Comparison of ENCODE assay signal across 16 cellular contexts in the genomic region with DNA sequence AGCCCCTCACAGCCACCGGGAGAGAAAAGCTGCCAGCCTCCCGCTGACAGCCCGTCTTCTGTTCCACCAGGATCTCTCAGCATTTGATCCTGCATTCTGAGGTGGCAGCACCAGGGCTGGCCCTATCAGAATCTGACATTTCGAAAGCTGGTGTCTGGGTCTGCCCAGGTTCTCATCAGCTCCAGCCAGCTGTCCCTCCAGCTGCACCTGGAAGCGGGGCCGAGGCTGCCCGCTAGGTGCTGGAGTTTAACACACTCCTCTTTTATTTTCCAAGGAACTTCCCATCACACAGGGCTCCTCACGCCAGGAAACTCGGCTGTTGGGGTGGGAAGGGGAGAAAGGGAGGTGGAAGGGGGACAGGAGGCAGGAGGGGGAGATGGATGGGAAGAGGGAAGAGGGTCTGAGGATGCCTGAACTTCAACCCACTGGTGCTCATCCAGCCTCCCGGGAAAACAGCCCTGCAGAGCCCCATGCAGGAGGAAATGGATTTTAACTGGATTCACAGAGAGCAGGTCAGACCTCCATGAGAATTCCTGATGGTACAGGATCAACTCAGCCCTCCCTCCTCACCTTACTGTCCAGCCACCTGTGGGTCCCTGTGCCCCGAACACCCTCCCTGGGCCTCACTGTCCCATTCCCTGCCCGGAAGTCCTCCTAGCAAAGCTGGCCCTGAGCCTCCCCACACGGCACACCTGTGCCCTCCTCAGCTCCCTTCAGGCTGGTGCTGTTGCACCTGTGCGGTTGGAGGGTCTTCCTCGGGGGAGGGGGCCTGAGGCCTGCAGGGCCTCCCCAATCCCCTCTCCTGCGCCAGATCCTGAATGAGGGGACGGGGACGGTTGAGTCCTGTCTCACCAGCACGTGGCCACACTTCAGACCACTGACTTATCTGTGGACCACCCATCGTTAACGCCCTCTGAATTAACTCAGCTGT. TPM values are rescaled to one million over a fixed set of nuclear protein-coding genes. Genes with fewer than 3 reads are reported as not detected.
A peak's percentile ranks its signal among the peaks of the same experiment; 100 is the strongest.
DNase-seq lines count a peak whose midpoint lies in the region; ATAC-seq and TF ChIP-seq lines count a peak whose summit lies in the region.
"Had no signal": no experiment of that assay in that cellular context is flagged by ENCODE, and none has a peak within 500 bp of the region (broad histone marks: within the 10 kb centered on the region; RNA-seq: fewer than 3 reads in every experiment).

No MANE protein-coding gene starts in this region.

- peaks cover 9% of the 10 kb centered on the region for H3K9me3 ChIP-seq in CD8-positive, alpha-beta T cell (ENCODE audit: low read length)
- H3K9me3 ChIP-seq in naive thymus-derived CD4-positive, alpha-beta T cell (ENCODE audit: control insufficient read depth in 2 of 3, low read length in 3 of 3): peaks cover 0 to 25% (median 0%) of the 10 kb centered on the region in 3 experiments
- peaks cover 0 to 13% (median 6%) of the 10 kb centered on the region in 4 donors for H3K9me3 ChIP-seq in upper lobe of left lung
- H3K9me3 ChIP-seq: MG63, transverse colon had no signal

- H3K27ac ChIP-seq in CD8-positive, alpha-beta T cell (ENCODE audit: low read depth, low read length): peak overlapping the region; percentile 56
- peak overlapping the region; percentile 69 for H3K27ac ChIP-seq in naive thymus-derived CD4-positive, alpha-beta T cell (ENCODE audit: low read depth, low read length)
- peak overlapping the region in 1 of 4 donors; percentile 17 for H3K27ac ChIP-seq in upper lobe of left lung
- H3K27ac ChIP-seq: transverse colon had no signal

- CTCF ChIA-PET in CD8-positive, alpha-beta T cell (lab: Charles Lee): interaction anchor here (1.2 to 3.1 kb wide), 3 partner anchors 18 to 52 kb away, joined by 4 to 12 read pairs (median 5); partner anchors contain the start of gene TAF4
- CTCF ChIA-PET in naive thymus-derived CD4-positive, alpha-beta T cell (lab: Charles Lee): interaction anchor here (0.6 to 1.0 kb wide), 3 partner anchors 17 to 1630 kb away, joined by 3 to 4 read pairs (median 3); no protein-coding TSS in a partner anchor

- no peaks in the 10 kb centered on the region for H3K27me3 Mint-ChIP-seq in activated naive CD4-positive, alpha-beta T cell treated with anti-CD3 and anti-CD28 coated beads, Interleukin-2, amount 50 U/mL, for 24 hours
- H3K27me3 Mint-ChIP-seq in CD8-positive, alpha-beta T cell (ENCODE audit: low read depth): no peaks in the 10 kb centered on the region
- H3K27me3 Mint-ChIP-seq in naive thymus-derived CD4-positive, alpha-beta T cell: no peaks in the 10 kb centered on the region

- H3K36me3 ChIP-seq in CD8-positive, alpha-beta T cell (ENCODE audit: insufficient read depth, low read length): no peaks in the 10 kb centered on the region
- no peaks in the 10 kb centered on the region for H3K36me3 ChIP-seq in naive thymus-derived CD4-positive, alpha-beta T cell (ENCODE audit: control insufficient read depth in 2 of 3, insufficient read depth in 3 of 3, low read length in 3 of 3)
- no peaks in the 10 kb centered on the region for H3K36me3 ChIP-seq in upper lobe of left lung
- H3K36me3 ChIP-seq: MG63, transverse colon had no signal

- peaks cover 57% of the 10 kb centered on the region for H3K4me1 ChIP-seq in CD8-positive, alpha-beta T cell (ENCODE audit: insufficient read depth, low read length)
- peaks cover 30 to 36% of the 10 kb centered on the region in 2 donors for H3K4me1 ChIP-seq in naive thymus-derived CD4-positive, alpha-beta T cell (ENCODE audit: control insufficient read depth in 2 of 2, insufficient read depth in 2 of 2, low read length in 2 of 2)
- peaks cover 7 to 14% (median 8%) of the 10 kb centered on the region in 4 donors for H3K4me1 ChIP-seq in upper lobe of left lung

- 42 to 72% methylated on average over 19 to 21 of the region's 21 CpGs for WGBS in upper lobe of left lung, 2 donors

- POLR2A ChIA-PET in CD8-positive, alpha-beta T cell (lab: Charles Lee): interaction anchor here (1.2 to 3.5 kb wide), 3 partner anchors 9 to 51 kb away, joined by 3 to 32 read pairs (median 5); partner anchors contain the start of gene TAF4
- POLR2A ChIA-PET in naive thymus-derived CD4-positive, alpha-beta T cell (lab: Charles Lee): interaction anchor here (1.0 to 7.0 kb wide), 5 partner anchors 15 to 90 kb away, joined by 3 to 109 read pairs (median 4); partner anchors contain the start of genes PSMA7, SS18L1 and TAF4

- no peak for DNase-seq in activated naive CD4-positive, alpha-beta T cell treated with anti-CD3 and anti-CD28 coated beads, Interleukin-2, amount 50 U/mL, for 16 hours
- no peak for DNase-seq in CD8-positive, alpha-beta T cell
- peak; percentile 13 for DNase-seq in NCI-H69 (lab: John Stamatoyannopoulos, UW)
- no peak for DNase-seq in naive thymus-derived CD4-positive, alpha-beta T cell
- no peak for DNase-seq in upper lobe of left lung
- no peak for DNase-seq in NCI-H2227 treated with DMSO at 0.1 percent for 48 hours (lab: John Stamatoyannopoulos, UW)
- DNase-seq: activated T-cell treated with anti-CD3 and anti-CD28 coated beads for 4 hours, Caco-2, endodermal cell, glutamatergic neuron, MG63, NCI-H1694 had no signal

- no peak for TF ChIP-seq POLR2A in upper lobe of left lung (IDR thresholded peaks at IDR 0.05)

- no peaks in the 10 kb centered on the region for H3K27me3 ChIP-seq in CD8-positive, alpha-beta T cell (ENCODE audit: insufficient read depth, low read length)
- no peaks in the 10 kb centered on the region for H3K27me3 ChIP-seq in naive thymus-derived CD4-positive, alpha-beta T cell (ENCODE audit: control insufficient read depth in 2 of 2, insufficient read depth in 2 of 2, low read length in 2 of 2)
- H3K27me3 ChIP-seq in upper lobe of left lung: peaks cover 0 to 7% (median 0%) of the 10 kb centered on the region in 4 donors
- H3K27me3 ChIP-seq: MG63, transverse colon had no signal

- H3K4me3 Mint-ChIP-seq in activated naive CD4-positive, alpha-beta T cell treated with anti-CD3 and anti-CD28 coated beads, Interleukin-2, amount 50 U/mL, for 24 hours: no peak overlapping the region
- peak overlapping the region; percentile 35 for H3K4me3 Mint-ChIP-seq in CD8-positive, alpha-beta T cell
- peak overlapping the region in 9 of 10 donors; percentile 8 to 82 (median 70) for H3K4me3 Mint-ChIP-seq in naive thymus-derived CD4-positive, alpha-beta T cell
- H3K4me3 Mint-ChIP-seq: endodermal cell had no signal

- no peak overlapping the region for H3K4me3 ChIP-seq in CD8-positive, alpha-beta T cell (ENCODE audit: low read depth, low read length)
- H3K4me3 ChIP-seq in naive thymus-derived CD4-positive, alpha-beta T cell (ENCODE audit: low read length): peak overlapping the region; percentile 12
- H3K4me3 ChIP-seq in upper lobe of left lung: no peak overlapping the region
- H3K4me3 ChIP-seq: MG63, transverse colon had no signal

- no peak for TF ChIP-seq CTCF in CD8-positive, alpha-beta T cell (IDR thresholded peaks at IDR 0.05)
- TF ChIP-seq CTCF in upper lobe of left lung (IDR thresholded peaks at IDR 0.05): no peak

- TF ChIP-seq EP300 in upper lobe of left lung (IDR thresholded peaks at IDR 0.05): no peak

- intact Hi-C loops in CD8-positive, alpha-beta T cell (cut with DNase I, micrococcal nuclease): no loop called here
- intact Hi-C loops in naive thymus-derived CD4-positive, alpha-beta T cell (cut with micrococcal nuclease): no loop called here

- peaks cover 38% of the 10 kb centered on the region for H3K4me1 Mint-ChIP-seq in activated naive CD4-positive, alpha-beta T cell treated with anti-CD3 and anti-CD28 coated beads, Interleukin-2, amount 50 U/mL, for 24 hours
- H3K4me1 Mint-ChIP-seq in CD8-positive, alpha-beta T cell (ENCODE audit: low read depth): peaks cover 45% of the 10 kb centered on the region
- H3K4me1 Mint-ChIP-seq in naive thymus-derived CD4-positive, alpha-beta T cell: peaks cover 23 to 52% (median 40%) of the 10 kb centered on the region in 7 donors

- no peaks in the 10 kb centered on the region for H3K9me3 Mint-ChIP-seq in activated naive CD4-positive, alpha-beta T cell treated with anti-CD3 and anti-CD28 coated beads, Interleukin-2, amount 50 U/mL, for 24 hours
- peaks cover 2% of the 10 kb centered on the region for H3K9me3 Mint-ChIP-seq in CD8-positive, alpha-beta T cell
- H3K9me3 Mint-ChIP-seq in naive thymus-derived CD4-positive, alpha-beta T cell: peaks cover 0 to 34% (median 12%) of the 10 kb centered on the region in 11 donors
- H3K9me3 Mint-ChIP-seq: endodermal cell had no signal

- H3K27ac Mint-ChIP-seq in activated naive CD4-positive, alpha-beta T cell treated with anti-CD3 and anti-CD28 coated beads, Interleukin-2, amount 50 U/mL, for 24 hours: peak overlapping the region; percentile 30
- peak overlapping the region; percentile 90 for H3K27ac Mint-ChIP-seq in CD8-positive, alpha-beta T cell
- H3K27ac Mint-ChIP-seq in naive thymus-derived CD4-positive, alpha-beta T cell: peak overlapping the region; percentile 33 to 97 (median 90)
- H3K27ac Mint-ChIP-seq: endodermal cell had no signal

- peaks cover 2% of the 10 kb centered on the region for H3K36me3 Mint-ChIP-seq in activated naive CD4-positive, alpha-beta T cell treated with anti-CD3 and anti-CD28 coated beads, Interleukin-2, amount 50 U/mL, for 24 hours
- H3K36me3 Mint-ChIP-seq in CD8-positive, alpha-beta T cell: peaks cover 1% of the 10 kb centered on the region
- peaks cover 0 to 3% (median 0%) of the 10 kb centered on the region in 5 donors for H3K36me3 Mint-ChIP-seq in naive thymus-derived CD4-positive, alpha-beta T cell

- ATAC-seq in CD8-positive, alpha-beta T cell: no peak
- ATAC-seq in naive thymus-derived CD4-positive, alpha-beta T cell: no peak
- ATAC-seq in upper lobe of left lung (ENCODE audit: low FRiP score in 2 of 2) (no peak), HG03159 (IDR thresholded peaks at IDR 0.05; ENCODE audit: unreplicated experiment) (no peak)
- ATAC-seq: sciatic nerve had no signal

RNA-seq across cellular contexts. Expression of gene LSM14B, which starts 3.9 kb away (rescaled TPM):
- 10 to 100 TPM; 58.2 to 64.6 TPM for total RNA-seq in CD8-positive, alpha-beta T cell
- total RNA-seq in naive thymus-derived CD4-positive, alpha-beta T cell: 10 to 100 TPM; 39.5 to 61.5 (median 41.9) TPM
- polyA plus RNA-seq in naive thymus-derived CD4-positive, alpha-beta T cell: 1 to 10 TPM; 1.4 to 1.9 TPM
- 10 to 100 TPM; 27.8 to 46.3 (median 36.4) TPM for total RNA-seq in upper lobe of left lung

RNA-seq across cellular contexts. Expression of gene PSMA7, which starts 24.8 kb away (rescaled TPM):
- total RNA-seq in CD8-positive, alpha-beta T cell: 100 to 1,000 TPM; 170 to 179 TPM
- 100 to 1,000 TPM; 125 to 301 (median 165) TPM for total RNA-seq in naive thymus-derived CD4-positive, alpha-beta T cell
- polyA plus RNA-seq in naive thymus-derived CD4-positive, alpha-beta T cell: 100 to 1,000 TPM; 377 to 406 TPM
- total RNA-seq in upper lobe of left lung: 100 to 1,000 TPM; 186 to 317 (median 240) TPM

RNA-seq across cellular contexts. Expression of gene SS18L1, which starts 25.2 kb away (rescaled TPM):
- 10 to 100 TPM; 12.6 to 12.9 TPM for total RNA-seq in CD8-positive, alpha-beta T cell
- total RNA-seq in naive thymus-derived CD4-positive, alpha-beta T cell: 10 to 100 TPM; 17.8 to 26.7 (median 22.6) TPM
- polyA plus RNA-seq in naive thymus-derived CD4-positive, alpha-beta T cell: under 1 TPM; 0.47 to 0.54 TPM
- total RNA-seq in upper lobe of left lung: 10 to 100 TPM; 12.2 to 70.8 (median 19.7) TPM

RNA-seq across cellular contexts. Expression of gene TAF4, which starts 52.7 kb away (rescaled TPM):
- 10 to 100 TPM in 1 of 2 experiments, 1 to 10 TPM in 1; 9.8 to 14.1 TPM for total RNA-seq in CD8-positive, alpha-beta T cell
- total RNA-seq in naive thymus-derived CD4-positive, alpha-beta T cell: 10 to 100 TPM; 19.8 to 43.7 (median 23.7) TPM
- polyA plus RNA-seq in naive thymus-derived CD4-positive, alpha-beta T cell: 1 to 10 TPM in 1 of 2 donors, under 1 TPM in 1; 0.74 to 2.3 TPM
- total RNA-seq in upper lobe of left lung: 10 to 100 TPM; 13.0 to 44.0 (median 20.7) TPM

Comparison
In these comparisons a context has a peak if more than half of its experiments do, and no peak if none do; other contexts are left out.
1. H3K27ac Mint-ChIP-seq: peak in every context shown above with its lines; median percentile 90 in CD8-positive, alpha-beta T cell; 90 in naive thymus-derived CD4-positive, alpha-beta T cell; 30 in activated naive CD4-positive, alpha-beta T cell treated with anti-CD3 and anti-CD28 coated beads, Interleukin-2, amount 50 U/mL, for 24 hours.